ENCODE assay signal across 11 cellular contexts in genomic region chr9:85723220-85723619, GRCh38. TPM values are rescaled to one million over a fixed set of nuclear protein-coding genes. Genes with fewer than 3 reads are reported as not detected.
DNase-seq lines count a peak whose midpoint lies in the region; ATAC-seq lines count a peak whose summit lies in the region.
"Had no signal": no experiment of that assay in that cellular context is flagged by ENCODE, and none has a peak within 500 bp of the region (broad histone marks: within the 10 kb centered on the region; RNA-seq: fewer than 3 reads in every experiment).

No MANE protein-coding gene starts in this region.

- H3K4me1 ChIP-seq in thymus (ENCODE audit: control insufficient read depth, insufficient read depth, low read length), result peaks cover 5% of the 10 kb centered on the region

- peak overlapping the region; percentile 46 for H3K4me3 Mint-ChIP-seq in activated naive CD4-positive, alpha-beta T cell treated with anti-CD3 and anti-CD28 coated beads, Interleukin-2, amount 10 ng/mL, durations not matched to agents 7 days and 5 days

- H3K36me3 ChIP-seq in thymus (ENCODE audit: control insufficient read depth, insufficient read depth), result no peaks in the 10 kb centered on the region
- H3K36me3 ChIP-seq: brain microvascular endothelial cell had no signal

- DNase-seq in stimulated activated CD4-positive, alpha-beta T cell treated with anti-CD3 and anti-CD28 coated beads, Interleukin-12 subunit alpha, Interleukin-12 subunit beta, amount 100 ng/mL, for 4 hours, result peak; percentile 14
- DNase-seq in stimulated activated CD4-positive, alpha-beta T cell treated with anti-CD3 and anti-CD28 coated beads, Interleukin-2, amount 100 ng/mL, for 48 hours, result no peak
- DNase-seq in activated naive CD4-positive, alpha-beta T cell treated with anti-CD3 and anti-CD28 coated beads, Interleukin-2, amount 10 ng/mL, durations not matched to agents 7 days and 5 days, result peak; percentile 88
- DNase-seq in islet precursor cell (peak; percentile 82), ureter (ENCODE audit: low spot score) (no peak), SKM-1 (lab: John Stamatoyannopoulos, UW; ENCODE audit: unreplicated experiment) (no peak), sciatic nerve (ENCODE audit: low spot score) (no peak)
- DNase-seq: brain microvascular endothelial cell, NCI-H1930 had no signal

- H3K36me3 Mint-ChIP-seq in activated naive CD4-positive, alpha-beta T cell treated with anti-CD3 and anti-CD28 coated beads, Interleukin-2, amount 10 ng/mL, durations not matched to agents 7 days and 5 days, result peaks cover 32% of the 10 kb centered on the region

- ATAC-seq in sciatic nerve, result no peak

- 84% methylated on average over 7 of the region's 7 CpGs for WGBS in thymus

- no peaks in the 10 kb centered on the region for H3K27me3 Mint-ChIP-seq in activated naive CD4-positive, alpha-beta T cell treated with anti-CD3 and anti-CD28 coated beads, Interleukin-2, amount 10 ng/mL, durations not matched to agents 7 days and 5 days

- peaks cover 56% of the 10 kb centered on the region for H3K4me1 Mint-ChIP-seq in activated naive CD4-positive, alpha-beta T cell treated with anti-CD3 and anti-CD28 coated beads, Interleukin-2, amount 10 ng/mL, durations not matched to agents 7 days and 5 days

- no peaks in the 10 kb centered on the region for H3K27me3 ChIP-seq in thymus (ENCODE audit: control insufficient read depth, insufficient read depth)
- H3K27me3 ChIP-seq: brain microvascular endothelial cell had no signal

- peak overlapping the region; percentile 52 for H3K27ac ChIP-seq in thymus (ENCODE audit: low read depth)
- H3K27ac ChIP-seq: brain microvascular endothelial cell, HL-60 had no signal

- H3K27ac Mint-ChIP-seq in activated naive CD4-positive, alpha-beta T cell treated with anti-CD3 and anti-CD28 coated beads, Interleukin-2, amount 10 ng/mL, durations not matched to agents 7 days and 5 days, result peak overlapping the region; percentile 90

- no peaks in the 10 kb centered on the region for H3K9me3 ChIP-seq in thymus (ENCODE audit: control insufficient read depth)

- H3K9me3 Mint-ChIP-seq in activated naive CD4-positive, alpha-beta T cell treated with anti-CD3 and anti-CD28 coated beads, Interleukin-2, amount 10 ng/mL, durations not matched to agents 7 days and 5 days, result peaks cover 18% of the 10 kb centered on the region

- CTCF ChIA-PET in activated naive CD4-positive, alpha-beta T cell treated with anti-CD3 and anti-CD28 coated beads, Interleukin-2, amount 10 ng/mL, durations not matched to agents 7 days and 5 days (lab: Charles Lee), result interaction anchor here (1.1 to 1.3 kb wide), 2 partner anchors 13 to 25 kb away, joined by 3 to 5 read pairs; no protein-coding TSS in a partner anchor

- no peak overlapping the region for H3K4me3 ChIP-seq in thymus (ENCODE audit: low read length)

- intact Hi-C loops in sciatic nerve (cut with DNase I), result no loop called here

RNA-seq across cellular contexts. Expression of gene AGTPBP1, which starts 18.5 kb away (rescaled TPM):
- 15.9 TPM for polyA plus RNA-seq in thymus
- total RNA-seq in ureter (18.1 TPM), sciatic nerve (31.6 TPM)

Comparison
In these comparisons a context has a peak if more than half of its experiments do, and no peak if none do; other contexts are left out.
1. DNase-seq: peak in stimulated activated CD4-positive, alpha-beta T cell treated with anti-CD3 and anti-CD28 coated beads, Interleukin-12 subunit alpha, Interleukin-12 subunit beta, amount 100 ng/mL, for 4 hours (single experiment), activated naive CD4-positive, alpha-beta T cell treated with anti-CD3 and anti-CD28 coated beads, Interleukin-2, amount 10 ng/mL, durations not matched to agents 7 days and 5 days (single experiment) and islet precursor cell (single experiment); none in stimulated activated CD4-positive, alpha-beta T cell treated with anti-CD3 and anti-CD28 coated beads, Interleukin-2, amount 100 ng/mL, for 48 hours (0 of 2), ureter (single experiment), SKM-1 (single experiment) and sciatic nerve (single experiment).